8 cellular contexts compared by ENCODE assay signal in genomic region chr5:68216737-68217231, GRCh38. TPM values are rescaled to one million over a fixed set of nuclear protein-coding genes. Genes with fewer than 3 reads are reported as not detected.
A peak's percentile ranks its signal among the peaks of the same experiment; 100 is the strongest.
DNase-seq lines count a peak whose midpoint lies in the region; ATAC-seq, FAIRE-seq and TF ChIP-seq lines count a peak whose summit lies in the region.

No MANE protein-coding gene starts in this region.

- 0 to 1% (median 0%) methylated on average over 10 of the region's 10 CpGs for WGBS in heart left ventricle, 4 donors
- WGBS in sigmoid colon, 2 donors = 0 to 1% methylated on average over 10 of the region's 10 CpGs

- DNase-seq in heart left ventricle (no peak), left cardiac atrium (no peak), frontal cortex (ENCODE audit: low spot score in 2 of 2) (peak; percentile 20 to 34), sigmoid colon (no peak), NCI-H2171 treated with DMSO at 0.1 percent for 48 hours (lab: John Stamatoyannopoulos, UW) (no peak)

- TF ChIP-seq CTCF in heart left ventricle (IDR thresholded peaks at IDR 0.05) (no peak), VCaP (conservative IDR thresholded peaks at IDR 0.05) (no peak), sigmoid colon (IDR thresholded peaks at IDR 0.05) (no peak)

- H3K9me3 ChIP-seq in heart left ventricle = peaks cover 0 to 10% (median 3%) of the 10 kb centered on the region in 12 donors
- H3K9me3 ChIP-seq in sigmoid colon = no peaks in the 10 kb centered on the region

- no peak for TF ChIP-seq EP300 in sigmoid colon (IDR thresholded peaks at IDR 0.05)

- peak overlapping the region; percentile 77 to 97 (median 95) for H3K4me3 ChIP-seq in heart left ventricle
- H3K4me3 ChIP-seq in sigmoid colon = peak overlapping the region; percentile 90 to 98 (median 92)

- no peak for TF ChIP-seq POLR2A in heart left ventricle (IDR thresholded peaks at IDR 0.05)
- no peak for TF ChIP-seq POLR2A in sigmoid colon (IDR thresholded peaks at IDR 0.05)

- peaks cover 0 to 51% (median 28%) of the 10 kb centered on the region in 12 donors for H3K4me1 ChIP-seq in heart left ventricle
- H3K4me1 ChIP-seq in sigmoid colon = peaks cover 0 to 41% (median 37%) of the 10 kb centered on the region in 4 donors

- no peak for FAIRE-seq in frontal cortex (lab: Jason Lieb, UNC)

- ATAC-seq in heart left ventricle (no peak), left cardiac atrium (no peak), HG02885 (IDR thresholded peaks at IDR 0.05; ENCODE audit: poor library complexity, unreplicated experiment) (peak; percentile 9), HG02840 (IDR thresholded peaks at IDR 0.05; ENCODE audit: low FRiP score, unreplicated experiment) (no peak)

- H3K27ac ChIP-seq in heart left ventricle (peak overlapping the region; percentile 89 to 100 (median 98)), VCaP (peak overlapping the region; percentile 98), sigmoid colon (peak overlapping the region; percentile 94 to 99 (median 96))

- H3K27me3 ChIP-seq in heart left ventricle (no peaks in the 10 kb centered on the region), sigmoid colon (no peaks in the 10 kb centered on the region)

- H3K36me3 ChIP-seq in heart left ventricle = peaks cover 0 to 11% (median 0%) of the 10 kb centered on the region in 9 donors
- H3K36me3 ChIP-seq in sigmoid colon = peaks cover 0 to 7% (median 3%) of the 10 kb centered on the region in 4 donors

- intact Hi-C loops in heart left ventricle (cut with DNase I) (loop anchor here (2.0 to 10.0 kb wide), 10 partner anchors 36 to 722 kb away; no protein-coding TSS in a partner anchor), left cardiac atrium (cut with DNase I) (loop anchor here in 1 of 2 donors (5.0 to 10.0 kb wide), 2 partner anchors 36 to 412 kb away; no protein-coding TSS in a partner anchor), sigmoid colon (cut with DNase I) (loop anchor here (5.0 kb wide), 3 partner anchors 36 to 969 kb away; no protein-coding TSS in a partner anchor)

RNA-seq across cellular contexts. Expression of gene PIK3R1, which starts 1.2 kb away (rescaled TPM):
- 100 to 1,000 TPM in 6 of 9 donors, 10 to 100 TPM in 3; 80.3 to 221 (median 147) TPM for total RNA-seq in heart left ventricle
- 10 to 100 TPM; 16.3 to 65.2 TPM for polyA plus RNA-seq in heart left ventricle
- total RNA-seq in left cardiac atrium = 100 to 1,000 TPM in 1 of 2 donors, 10 to 100 TPM in 1; 61.8 to 127 TPM
- 128 TPM for total RNA-seq in frontal cortex
- 100 to 1,000 TPM; 177 to 227 (median 190) TPM for total RNA-seq in sigmoid colon
- polyA plus RNA-seq in sigmoid colon = 10 to 100 TPM in 2 of 3 donors, 1 to 10 TPM in 1; 9.2 to 28.5 (median 13.2) TPM

Comparison
In these comparisons a context has a peak if more than half of its experiments do, and no peak if none do; other contexts are left out.
1. DNase-seq: peak in frontal cortex (2 of 2); none in heart left ventricle (0 of 5), left cardiac atrium (single experiment), sigmoid colon (single experiment) and NCI-H2171 treated with DMSO at 0.1 percent for 48 hours (single experiment).
2. Peak in every context shown above with its lines, with median percentiles within 50 percentile points of each other: H3K27ac ChIP-seq.